In the genomic region with DNA sequence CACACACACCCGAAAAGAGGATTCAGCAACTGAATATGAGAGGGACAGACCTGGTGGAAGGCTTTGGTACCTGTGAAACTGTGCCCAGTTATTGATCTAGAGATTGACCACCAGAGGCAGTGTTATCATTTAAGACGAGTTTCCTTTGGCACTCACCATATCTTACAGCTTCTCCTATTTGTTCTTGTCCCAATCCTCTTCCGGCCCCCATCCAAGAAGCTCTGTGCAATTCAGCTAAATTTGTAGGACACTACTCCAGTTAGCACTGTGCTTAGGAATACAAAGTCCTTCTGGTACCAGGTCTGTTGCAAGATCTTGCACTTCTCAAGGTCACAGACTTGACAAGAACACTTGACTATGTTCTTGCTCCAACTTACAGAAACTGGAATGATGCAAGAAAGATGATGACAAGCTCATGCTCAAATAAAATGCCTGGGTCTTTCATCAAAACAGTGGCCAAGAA, we compare ENCODE assay signal across 8 cellular contexts. TPM values are rescaled to one million over a fixed set of nuclear protein-coding genes. Genes with fewer than 3 reads are reported as not detected.
DNase-seq lines count a peak whose midpoint lies in the region; ATAC-seq and TF ChIP-seq lines count a peak whose summit lies in the region.

No MANE protein-coding gene starts in this region.

- CTCF ChIA-PET in T-cell (lab: Charles Lee): interaction anchor here (0.6 to 2.6 kb wide), 7 partner anchors 46 to 1676 kb away, joined by 3 to 8 read pairs (median 5); no protein-coding TSS in a partner anchor

- no peak for TF ChIP-seq POLR2A in stomach (IDR thresholded peaks at IDR 0.05)

- no peak overlapping the region for H3K4me3 ChIP-seq in stomach

- H3K36me3 Mint-ChIP-seq in T-cell: no peaks in the 10 kb centered on the region

- 21 to 36% (median 24%) methylated on average over 3 of the region's 3 CpGs for WGBS in stomach, 5 donors

- no peaks in the 10 kb centered on the region for H3K27me3 ChIP-seq in stomach

- H3K4me3 Mint-ChIP-seq in T-cell: no peak overlapping the region

- no peaks in the 10 kb centered on the region for H3K9me3 Mint-ChIP-seq in T-cell

- peaks cover 10 to 12% of the 10 kb centered on the region in 2 donors for H3K27me3 Mint-ChIP-seq in T-cell

- TF ChIP-seq CTCF in stomach (IDR thresholded peaks at IDR 0.05): peak in 5 of 7 experiments; percentile 5 to 38 (median 24)

- peak overlapping the region in 2 of 5 donors; percentile 49 to 50 for H3K27ac ChIP-seq in stomach

- no peaks in the 10 kb centered on the region for H3K4me1 Mint-ChIP-seq in T-cell

- H3K9me3 ChIP-seq in stomach: no peaks in the 10 kb centered on the region

- peak; percentile 54 for DNase-seq in D341Med (ENCODE audit: low spot score)
- peak; percentile 12 for DNase-seq in HuH-7 (ENCODE audit: low spot score)
- DNase-seq in T-cell: no peak
- no peak for DNase-seq in left ventricle myocardium superior
- no peak for DNase-seq in stomach
- DNase-seq in hypothalamus (lab: John Stamatoyannopoulos, UW): no peak

- H3K4me1 ChIP-seq in stomach: peaks cover 0 to 15% (median 5%) of the 10 kb centered on the region in 4 donors

- POLR2A ChIA-PET in T-cell (lab: Charles Lee): interaction anchor here in 1 of 2 donors (0.7 kb wide), 1 partner anchor 278 kb away, joined by 7 read pairs; no protein-coding TSS in a partner anchor

- intact Hi-C loops in left ventricle myocardium superior (cut with micrococcal nuclease) (no loop called here), stomach (cut with DNase I; ENCODE audit: low total_unique reads) (no loop called here)

- H3K27ac Mint-ChIP-seq in T-cell: no peak overlapping the region

- TF ChIP-seq EP300 in stomach (IDR thresholded peaks at IDR 0.05): no peak

- no peaks in the 10 kb centered on the region for H3K36me3 ChIP-seq in stomach

- ATAC-seq in T-cell (replicated peaks in 1 of 4) (peak in 3 of 4 experiments; percentile 38 to 56 (median 54)), left ventricle myocardium superior (peak; percentile 84), GM21360 (IDR thresholded peaks at IDR 0.05; ENCODE audit: unreplicated experiment) (no peak), GM18498 (IDR thresholded peaks at IDR 0.05; ENCODE audit: unreplicated experiment) (no peak)

RNA-seq across cellular contexts. Expression of a gene that starts 40.1 kb away (rescaled TPM):
- total RNA-seq in T-cell: 10 to 100 TPM; 13.9 to 17.0 (median 16.0) TPM
- 19.0 TPM for total RNA-seq in left ventricle myocardium superior
- 10 to 100 TPM in 4 of 5 donors, not detected in 1; 13.4 to 22.8 (median 20.4) TPM for total RNA-seq in stomach
- 10 to 100 TPM in 2 of 3 donors, 1 to 10 TPM in 1; 9.6 to 15.1 (median 13.3) TPM for polyA plus RNA-seq in stomach

RNA-seq across cellular contexts. Expression of a gene that starts 40.2 kb away (rescaled TPM):
- total RNA-seq in T-cell (10 to 100 TPM; 12.1 to 28.5 (median 23.3) TPM), left ventricle myocardium superior (10.9 TPM), stomach (10 to 100 TPM in 3 of 5 donors, 1 to 10 TPM in 2; 3.5 to 29.7 (median 11.7) TPM)
- polyA plus RNA-seq in stomach: 10 to 100 TPM; 11.8 to 13.2 (median 12.1) TPM

RNA-seq across cellular contexts. Expression of a gene that starts 42.0 kb away (rescaled TPM):
- total RNA-seq in T-cell: 10 to 100 TPM; 10.4 to 12.6 (median 11.6) TPM
- 18.2 TPM for total RNA-seq in left ventricle myocardium superior
- 10 to 100 TPM in 4 of 5 donors, 1 to 10 TPM in 1; 6.1 to 45.9 (median 25.4) TPM for total RNA-seq in stomach
- 1 to 10 TPM; 4.0 to 4.8 (median 4.4) TPM for polyA plus RNA-seq in stomach

Comparison
In these comparisons a context has a peak if more than half of its experiments do, and no peak if none do; other contexts are left out.
1. DNase-seq: peak in D341Med (single experiment) and HuH-7 (single experiment); none in T-cell (0 of 34), left ventricle myocardium superior (single experiment), stomach (single experiment) and hypothalamus (0 of 51).
2. ATAC-seq: peak in T-cell (3 of 4) and left ventricle myocardium superior (single experiment); none in GM21360 (single experiment) and GM18498 (single experiment).